Comparison of ENCODE assay signal across 9 cellular contexts in genomic region chrX:39859991-39860861, GRCh38.
DNase-seq lines count a peak whose midpoint lies in the region; ATAC-seq and FAIRE-seq lines count a peak whose summit lies in the region.
"Had no signal": no experiment of that assay in that cellular context is flagged by ENCODE, and none has a peak within 500 bp of the region (broad histone marks: within the 10 kb centered on the region; RNA-seq: fewer than 3 reads in every experiment).

No MANE protein-coding gene starts in this region.

- peak overlapping the region in 1 of 2 experiments; percentile 21 for H2BK12ac ChIP-seq in mesenchymal stem cell (ENCODE audit: low read length in 2 of 2)

- H2BK5ac ChIP-seq in mesenchymal stem cell (ENCODE audit: low read depth, low read length, poor library complexity, severe bottlenecking), result no peak overlapping the region

- H3K79me1 ChIP-seq in mesenchymal stem cell (replicated peaks; ENCODE audit: low read length, poor library complexity, severe bottlenecking), result no peaks in the 10 kb centered on the region

- peak overlapping the region in 1 of 2 experiments; percentile 79 for H3K14ac ChIP-seq in mesenchymal stem cell (ENCODE audit: low read length in 2 of 2)

- no peak overlapping the region for H3K27ac ChIP-seq in mesenchymal stem cell (ENCODE audit: low read length, poor library complexity, severe bottlenecking)
- H3K27ac ChIP-seq: thoracic aorta had no signal

- DNase-seq in DMS 273 (lab: John Stamatoyannopoulos, UW; ENCODE audit: unreplicated experiment) (peak; percentile 75), SKM-1 (lab: John Stamatoyannopoulos, UW; ENCODE audit: unreplicated experiment) (peak; percentile 26), mesenchymal stem cell (peak; percentile 86), urothelium cell line (ENCODE audit: low spot score) (peak; percentile 80), Ammon's horn (ENCODE audit: low spot score) (no peak)
- peak; percentile 83 for DNase-seq in activated naive CD4-positive, alpha-beta T cell treated with anti-CD3 and anti-CD28 coated beads, Interleukin-2, amount 50 U/mL, for 16 hours

- H3K18ac ChIP-seq in mesenchymal stem cell (ENCODE audit: low read depth in 1 of 2, low read length in 2 of 2), result peak overlapping the region in 1 of 2 experiments; percentile 78

- WGBS in mesenchymal stem cell, result 5% methylated on average over 8 of the region's 13 CpGs

- peaks cover 0 to 45% of the 10 kb centered on the region in 2 experiments for H3K27me3 ChIP-seq in mesenchymal stem cell (ENCODE audit: control insufficient read depth in 1 of 2, insufficient read depth in 1 of 2, low read length in 2 of 2)

- no peak overlapping the region for H2AFZ ChIP-seq in mesenchymal stem cell (ENCODE audit: low read depth, low read length)

- H4K8ac ChIP-seq in mesenchymal stem cell (ENCODE audit: low read length), result no peak overlapping the region

- H2BK120ac ChIP-seq in mesenchymal stem cell (ENCODE audit: low read depth, low read length), result no peak overlapping the region

- no peak overlapping the region for H3K4me2 ChIP-seq in mesenchymal stem cell (ENCODE audit: low read length, poor library complexity, severe bottlenecking)

- H2AK5ac ChIP-seq in mesenchymal stem cell (ENCODE audit: low read length, severe bottlenecking), result no peak overlapping the region

- no peak overlapping the region for H4K91ac ChIP-seq in mesenchymal stem cell (ENCODE audit: low read length)

- FAIRE-seq in urothelium cell line (lab: Jason Lieb, UNC), result no peak

- no peak overlapping the region for H3K4me3 ChIP-seq in mesenchymal stem cell (ENCODE audit: insufficient read depth in 1 of 2, low read depth in 1 of 2, low read length in 2 of 2)
- H3K4me3 ChIP-seq: thoracic aorta had no signal

- H3K23ac ChIP-seq in mesenchymal stem cell (ENCODE audit: low read length in 2 of 2), result no peak overlapping the region

- no peak overlapping the region for H3K4ac ChIP-seq in mesenchymal stem cell (ENCODE audit: low read depth in 1 of 2, low read length in 2 of 2)

- no peak overlapping the region for H3K9ac ChIP-seq in mesenchymal stem cell (ENCODE audit: low read length)

- peaks cover 13% of the 10 kb centered on the region for H3K9me3 ChIP-seq in mesenchymal stem cell (ENCODE audit: control insufficient read depth, low read length)
- H3K9me3 ChIP-seq: thoracic aorta had no signal

- no peaks in the 10 kb centered on the region for H3K36me3 ChIP-seq in mesenchymal stem cell (ENCODE audit: control insufficient read depth in 1 of 2, insufficient read depth in 2 of 2, low read depth in 1 of 2, low read length in 2 of 2)
- H3K36me3 ChIP-seq: thoracic aorta had no signal

- H3K4me1 ChIP-seq in mesenchymal stem cell (ENCODE audit: control insufficient read depth, insufficient read depth, low read depth, low read length), result peaks cover 14% of the 10 kb centered on the region

- H2BK15ac ChIP-seq in mesenchymal stem cell (ENCODE audit: low read depth, poor library complexity, severe bottlenecking), result no peak overlapping the region

- ATAC-seq in GM19467 (IDR thresholded peaks at IDR 0.05; ENCODE audit: unreplicated experiment), result peak; percentile 64
- ATAC-seq in HG03558 (IDR thresholded peaks at IDR 0.05; ENCODE audit: extremely low read depth, unreplicated experiment), result peak; percentile 40
